8 cellular contexts compared by ENCODE assay signal in genomic region chr10:58282615-58283014, GRCh38. TPM values are rescaled to one million over a fixed set of nuclear protein-coding genes. Genes with fewer than 3 reads are reported as not detected.
DNase-seq lines count a peak whose midpoint lies in the region; ATAC-seq and TF ChIP-seq lines count a peak whose summit lies in the region.

No MANE protein-coding gene starts in this region.

- no peak for TF ChIP-seq CTCF in tibial artery (IDR thresholded peaks at IDR 0.05)

- peak; percentile 84 to 86 for DNase-seq in Kasumi-1 (lab: John Stamatoyannopoulos, UW)
- DNase-seq in dermis blood vessel endothelial cell = peak; percentile 91
- no peak for DNase-seq in AG20443 (ENCODE audit: low spot score)
- no peak for DNase-seq in NCI-H1105 treated with DMSO at 0.1 percent for 48 hours (lab: John Stamatoyannopoulos, UW)
- DNase-seq in tibial artery = no peak
- no peak for DNase-seq in NCI-H2029 (lab: John Stamatoyannopoulos, UW)

- intact Hi-C loops in tibial artery (cut with DNase I; ENCODE audit: low total_unique reads) = no loop called here

- peaks cover 0 to 9% (median 5%) of the 10 kb centered on the region in 3 donors for H3K36me3 ChIP-seq in tibial artery

- ATAC-seq in GM18502 (IDR thresholded peaks at IDR 0.05; ENCODE audit: poor library complexity, unreplicated experiment) (peak; percentile 98), GM21737 (IDR thresholded peaks at IDR 0.05; ENCODE audit: unreplicated experiment) (peak; percentile 99)

- H3K27me3 ChIP-seq in tibial artery = no peaks in the 10 kb centered on the region

- H3K4me3 ChIP-seq in tibial artery = no peak overlapping the region

- no peak overlapping the region for H3K27ac ChIP-seq in tibial artery

- no peaks in the 10 kb centered on the region for H3K4me1 ChIP-seq in tibial artery

- no peaks in the 10 kb centered on the region for H3K9me3 ChIP-seq in tibial artery

RNA-seq across cellular contexts. Expression of gene CISD1, which starts 13.7 kb away (rescaled TPM):
- total RNA-seq in dermis blood vessel endothelial cell = 33.5 and 50.4 TPM in 2 replicates

RNA-seq across cellular contexts. Expression of gene IPMK, which starts 14.9 kb away (rescaled TPM):
- 6.7 and 7.8 TPM in 2 replicates for total RNA-seq in dermis blood vessel endothelial cell

RNA-seq across cellular contexts. Expression of gene UBE2D1, which starts 52.2 kb away (rescaled TPM):
- total RNA-seq in dermis blood vessel endothelial cell = 9.4 and 11.3 TPM in 2 replicates

Comparison
In these comparisons a context has a peak if more than half of its experiments do, and no peak if none do; other contexts are left out.
1. DNase-seq: peak in Kasumi-1 (2 of 2) and dermis blood vessel endothelial cell (single experiment); none in AG20443 (single experiment), NCI-H1105 treated with DMSO at 0.1 percent for 48 hours (single experiment), tibial artery (0 of 2) and NCI-H2029 (single experiment).